In genomic region chr15:66700802-66701421, GRCh38 we compare ENCODE assay signal across 7 cellular contexts. TPM values are rescaled to one million over a fixed set of nuclear protein-coding genes. Genes with fewer than 3 reads are reported as not detected.
A peak's percentile ranks its signal among the peaks of the same experiment; 100 is the strongest.
DNase-seq lines count a peak whose midpoint lies in the region; ATAC-seq, FAIRE-seq and TF ChIP-seq lines count a peak whose summit lies in the region.

No MANE protein-coding gene starts in this region.

- CTCF ChIA-PET in WTC11 (lab: Charles Lee) = interaction anchor here (0.6 to 8.2 kb wide), 12 partner anchors 15 to 1507 kb away, joined by 3 to 87 read pairs (median 4); partner anchors contain the start of gene LCTL

- H3K27me3 Mint-ChIP-seq in WTC11 (ENCODE audit: low read depth) = peaks cover 28% of the 10 kb centered on the region

- H3K27me3 ChIP-seq in bronchial epithelial cell (ENCODE audit: control insufficient read depth, insufficient read depth, low read length) = peaks cover 10% of the 10 kb centered on the region

- no peaks in the 10 kb centered on the region; the same call in 1 of the 2 replicates for H3K36me3 Mint-ChIP-seq in WTC11

- no peaks in the 10 kb centered on the region for H3K9me3 Mint-ChIP-seq in WTC11

- H3K27ac Mint-ChIP-seq in WTC11 = 0 out of 2 replicates have a peak overlapping the region, but pooled peaks have one; percentile 12

- POLR2A ChIA-PET in WTC11 (lab: Charles Lee) = interaction anchor here (1.2 to 1.8 kb wide), 2 partner anchors 21 to 80 kb away, joined by 3 to 8 read pairs; no protein-coding TSS in a partner anchor

- peak; percentile 92 for DNase-seq in NCI-H2227 (lab: John Stamatoyannopoulos, UW; ENCODE audit: unreplicated experiment)
- DNase-seq in WTC11 (ENCODE audit: low spot score) = peak; percentile 93
- peak; percentile 68 for DNase-seq in bronchial epithelial cell (ENCODE audit: low read depth)
- peak; percentile 98 for DNase-seq in islet precursor cell
- DNase-seq in stimulated activated CD4-positive, alpha-beta T cell treated with anti-CD3 and anti-CD28 coated beads, Interleukin-12 subunit alpha, Interleukin-12 subunit beta, amount 100 ng/mL, for 24 hours (ENCODE audit: low read depth in 2 of 2) = peak; percentile 61 to 82

- H3K4me3 Mint-ChIP-seq in WTC11 = peak overlapping the region; percentile 90

- H3K36me3 ChIP-seq in bronchial epithelial cell (ENCODE audit: control insufficient read depth, insufficient read depth, low read length) = no peaks in the 10 kb centered on the region

- peaks cover 37% of the 10 kb centered on the region for H3K4me1 Mint-ChIP-seq in WTC11

- no peak for FAIRE-seq in bronchial epithelial cell (lab: Jason Lieb, UNC)

- H3K4me3 ChIP-seq in bronchial epithelial cell (ENCODE audit: low read depth, low read length) = peak overlapping the region; percentile 59

- TF ChIP-seq CTCF in WTC11 (IDR thresholded peaks at IDR 0.05) = no peak
- TF ChIP-seq CTCF in bronchial epithelial cell (IDR thresholded peaks at IDR 0.05; ENCODE audit: insufficient read depth, low read length, severe bottlenecking) = no peak

- ATAC-seq in GM18511 (IDR thresholded peaks at IDR 0.05; ENCODE audit: unreplicated experiment) (peak; percentile 62), HG03095 (IDR thresholded peaks at IDR 0.05; ENCODE audit: unreplicated experiment) (peak; percentile 61), WTC11 (peak; percentile 55)

TF ChIP-seq in WTC11, 78 proteins besides CTCF, POLR2A, EP300 and RAD21 (continues in another document):
- no peak for TF ChIP-seq STAT6 (CRISPR knock-in tag; conservative IDR thresholded peaks at IDR 0.05; ENCODE audit: low read depth)
- TF ChIP-seq MAX (CRISPR knock-in tag; IDR thresholded peaks at IDR 0.05) = peak; percentile 45; the same call in 1 of the 2 replicates
- TF ChIP-seq ZNF121 (CRISPR knock-in tag; IDR thresholded peaks at IDR 0.05) = no peak
- no peak for TF ChIP-seq E2F4 (CRISPR knock-in tag; IDR thresholded peaks at IDR 0.05; ENCODE audit: borderline replicate concordance, low read depth)
- peak; percentile 31; the same call in 1 of the 2 replicates for TF ChIP-seq NFYB (CRISPR knock-in tag; conservative IDR thresholded peaks at IDR 0.05; ENCODE audit: low read depth)
- no peak for TF ChIP-seq JAZF1 (CRISPR knock-in tag; IDR thresholded peaks at IDR 0.05)
- TF ChIP-seq ZNF416 (CRISPR knock-in tag; IDR thresholded peaks at IDR 0.05) = no peak
- TF ChIP-seq TEAD4 (CRISPR knock-in tag; IDR thresholded peaks at IDR 0.05) = no peak
- TF ChIP-seq CREB1 (CRISPR knock-in tag; IDR thresholded peaks at IDR 0.05) = no peak
- TF ChIP-seq FOXP4 (CRISPR knock-in tag; IDR thresholded peaks at IDR 0.05) = no peak
- TF ChIP-seq ZNF423 (CRISPR knock-in tag; IDR thresholded peaks at IDR 0.05) = peak; percentile 16
- TF ChIP-seq ATF1 (CRISPR knock-in tag; IDR thresholded peaks at IDR 0.05) = 0 out of 2 replicates have a peak, but pooled peaks have one; percentile 46
- TF ChIP-seq CDX4 (CRISPR knock-in tag; IDR thresholded peaks at IDR 0.05; ENCODE audit: borderline replicate concordance) = no peak
- 0 out of 2 replicates have a peak, but pooled peaks have one; percentile 62 for TF ChIP-seq SP1 (CRISPR knock-in tag; conservative IDR thresholded peaks at IDR 0.05)
- no peak for TF ChIP-seq AFF4 (CRISPR knock-in tag; IDR thresholded peaks at IDR 0.05; ENCODE audit: borderline replicate concordance)

RNA-seq across cellular contexts. Expression of gene SMAD6, which starts 1.1 kb away (rescaled TPM):
- total RNA-seq in WTC11 (2021) (9.2 to 13.9 TPM (median 10.4 TPM) in 3 replicates), bronchial epithelial cell (0.79 TPM in 1 of 2 replicates, not detected in the other)

Comparison
In these comparisons a context has a peak if more than half of its experiments do, and no peak if none do; other contexts are left out.
1. Peak in every context shown above with its lines: DNase-seq, ATAC-seq and H3K4me3 ChIP-seq.